ENCODE assay signal across 11 cellular contexts in genomic region chr4:139887962-139888735, GRCh38.
A peak's percentile ranks its signal among the peaks of the same experiment; 100 is the strongest.
DNase-seq lines count a peak whose midpoint lies in the region; ATAC-seq and TF ChIP-seq lines count a peak whose summit lies in the region.
"Had no signal": no experiment of that assay in that cellular context is flagged by ENCODE, and none has a peak within 500 bp of the region (broad histone marks: within the 10 kb centered on the region; RNA-seq: fewer than 3 reads in every experiment).

No MANE protein-coding gene starts in this region.

- peaks cover 10% of the 10 kb centered on the region for H3F3A ChIP-seq in SK-N-SH (replicated peaks; ENCODE audit: insufficient read depth)

- H3K27me3 ChIP-seq in SK-N-SH (ENCODE audit: insufficient read depth) (no peaks in the 10 kb centered on the region), left lung (no peaks in the 10 kb centered on the region), HAP-1 (ENCODE audit: low read depth) (no peaks in the 10 kb centered on the region)
- H3K27me3 ChIP-seq: dorsolateral prefrontal cortex had no signal

- H3K4me1 ChIP-seq in SK-N-SH (ENCODE audit: control insufficient read depth in 1 of 2, insufficient read depth in 2 of 2, low read depth in 1 of 2, low read length in 1 of 2) (peaks cover 36 to 37% of the 10 kb centered on the region in 2 experiments), left lung (peaks cover 7 to 45% of the 10 kb centered on the region in 2 donors), HAP-1 (no peaks in the 10 kb centered on the region)

- H3K27ac Mint-ChIP-seq in activated naive CD8-positive, alpha-beta T cell treated with anti-CD3 and anti-CD28 coated beads for 36 hours, result no peak overlapping the region
- H3K27ac Mint-ChIP-seq: CD8-positive, alpha-beta T cell had no signal

- peaks cover 2% of the 10 kb centered on the region for H3K36me3 Mint-ChIP-seq in activated naive CD8-positive, alpha-beta T cell treated with anti-CD3 and anti-CD28 coated beads for 36 hours

- H3K4me3 ChIP-seq in SK-N-SH (ENCODE audit: low read depth in 2 of 2, low read length in 1 of 2), result peak overlapping the region in 1 of 2 experiments; percentile 22; a peak in 1 of 4 replicates
- H3K4me3 ChIP-seq in left lung, result no peak overlapping the region
- H3K4me3 ChIP-seq in HAP-1, result no peak overlapping the region

- no peaks in the 10 kb centered on the region for H3K4me1 Mint-ChIP-seq in activated naive CD8-positive, alpha-beta T cell treated with anti-CD3 and anti-CD28 coated beads for 36 hours

- peak; percentile 2 for DNase-seq in EH (ENCODE audit: low read depth)
- peak; percentile 23 for DNase-seq in SK-N-SH
- peak in 1 of 2 donors; percentile 49 for DNase-seq in left lung
- no peak for DNase-seq in activated naive CD8-positive, alpha-beta T cell treated with anti-CD3 and anti-CD28 coated beads for 36 hours
- no peak for DNase-seq in HAP-1 (ENCODE audit: low spot score in 2 of 2)
- DNase-seq in NCI-H2171 (lab: John Stamatoyannopoulos, UW), result no peak
- DNase-seq in NCI-H446 treated with DMSO at 0.1 percent for 48 hours (lab: John Stamatoyannopoulos, UW), result no peak
- DNase-seq: CD8-positive, alpha-beta T cell had no signal

- in situ Hi-C loops in HAP-1 (cut with MboI; ENCODE audit: low sequenced_read_pairs), result no loop called here

- H3K9ac ChIP-seq in SK-N-SH, result no peak overlapping the region

- peak overlapping the region; percentile 60 for H3K4me2 ChIP-seq in SK-N-SH

- TF ChIP-seq EP300 in SK-N-SH (IDR thresholded peaks at IDR 0.05; ENCODE audit: borderline replicate concordance in 1 of 2, low read depth in 1 of 2, low read length in 1 of 2), result no peak; a peak in 1 of 4 replicates

- TF ChIP-seq CTCF in SK-N-SH (IDR thresholded peaks at IDR 0.05), result no peak
- no peak for TF ChIP-seq CTCF in left lung (IDR thresholded peaks at IDR 0.05)

- H3K27ac ChIP-seq in SK-N-SH (ENCODE audit: low read depth in 2 of 2, low read length in 1 of 2), result peak overlapping the region; percentile 54 to 98
- H3K27ac ChIP-seq in left lung, result peak overlapping the region; percentile 36 to 75

- POLR2A ChIA-PET in SK-N-SH (lab: Yijun Ruan, JAX), result interaction anchor here (0.6 to 3.8 kb wide), 21 partner anchors 12 to 364 kb away, joined by 3 to 27 read pairs (median 5); no protein-coding TSS in a partner anchor

- CTCF ChIA-PET in SK-N-SH (lab: Yijun Ruan, JAX), result interaction anchor here (1.0 to 1.7 kb wide), 9 partner anchors 10 to 231 kb away, joined by 3 to 5 read pairs (median 3); no protein-coding TSS in a partner anchor

- WGBS in SK-N-SH (ENCODE audit: low lambda C conversion rate), result 30% methylated on average over 6 of the region's 6 CpGs

- no peaks in the 10 kb centered on the region for H3K9me3 ChIP-seq in SK-N-SH
- no peaks in the 10 kb centered on the region for H3K9me3 ChIP-seq in left lung
- no peaks in the 10 kb centered on the region for H3K9me3 ChIP-seq in HAP-1

- H3K79me2 ChIP-seq in SK-N-SH (ENCODE audit: insufficient read depth), result no peaks in the 10 kb centered on the region; the same call in 1 of the 2 replicates

- no peaks in the 10 kb centered on the region for H3K27me3 Mint-ChIP-seq in activated naive CD8-positive, alpha-beta T cell treated with anti-CD3 and anti-CD28 coated beads for 36 hours

- H3K4me3 Mint-ChIP-seq in activated naive CD8-positive, alpha-beta T cell treated with anti-CD3 and anti-CD28 coated beads for 36 hours, result no peak overlapping the region
- H3K4me3 Mint-ChIP-seq: CD8-positive, alpha-beta T cell had no signal

- intact Hi-C loops in left lung (cut with DNase I), result no loop called here

- H3K36me3 ChIP-seq in SK-N-SH (replicated peaks in 1 of 2; ENCODE audit: control insufficient read depth in 1 of 2, insufficient read depth in 2 of 2, low read length in 1 of 2) (no peaks in the 10 kb centered on the region), left lung (no peaks in the 10 kb centered on the region), HAP-1 (replicated peaks) (no peaks in the 10 kb centered on the region)

- H2AFZ ChIP-seq in SK-N-SH (ENCODE audit: low read depth), result no peak overlapping the region

- no peak for TF ChIP-seq RAD21 in SK-N-SH (IDR thresholded peaks at IDR 0.05; ENCODE audit: low read length)

- no peaks in the 10 kb centered on the region for H3K9me3 Mint-ChIP-seq in activated naive CD8-positive, alpha-beta T cell treated with anti-CD3 and anti-CD28 coated beads for 36 hours

- no peaks in the 10 kb centered on the region for H3K9me2 ChIP-seq in SK-N-SH

- no peaks in the 10 kb centered on the region for H4K20me1 ChIP-seq in SK-N-SH (ENCODE audit: insufficient read depth)

- ATAC-seq in HG02588 (IDR thresholded peaks at IDR 0.05; ENCODE audit: unreplicated experiment), result peak; percentile 68
- ATAC-seq in left lung, result peak; percentile 89
- ATAC-seq: CD8-positive, alpha-beta T cell; Right ventricle myocardium inferior had no signal

TF ChIP-seq in SK-N-SH, 30 proteins besides CTCF, POLR2A, EP300 and RAD21:
- TF ChIP-seq CHD2 (IDR thresholded peaks at IDR 0.05; ENCODE audit: low read length, partially characterized antibody), result peak; percentile 14
- TF ChIP-seq, protein P1, sequence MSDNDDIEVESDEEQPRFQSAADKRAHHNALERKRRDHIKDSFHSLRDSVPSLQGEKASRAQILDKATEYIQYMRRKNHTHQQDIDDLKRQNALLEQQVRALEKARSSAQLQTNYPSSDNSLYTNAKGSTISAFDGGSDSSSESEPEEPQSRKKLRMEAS (IDR thresholded peaks at IDR 0.05; ENCODE audit: low read depth), result no peak
TF ChIP-seq in SK-N-SH: peak in this region for 1.

Comparison
In these comparisons a context has a peak if more than half of its experiments do, and no peak if none do; other contexts are left out.
1. DNase-seq: peak in EH (single experiment) and SK-N-SH (single experiment); none in activated naive CD8-positive, alpha-beta T cell treated with anti-CD3 and anti-CD28 coated beads for 36 hours (single experiment), HAP-1 (0 of 2), NCI-H2171 (single experiment) and NCI-H446 treated with DMSO at 0.1 percent for 48 hours (single experiment).